9 cellular contexts compared by ENCODE assay signal in the genomic region with DNA sequence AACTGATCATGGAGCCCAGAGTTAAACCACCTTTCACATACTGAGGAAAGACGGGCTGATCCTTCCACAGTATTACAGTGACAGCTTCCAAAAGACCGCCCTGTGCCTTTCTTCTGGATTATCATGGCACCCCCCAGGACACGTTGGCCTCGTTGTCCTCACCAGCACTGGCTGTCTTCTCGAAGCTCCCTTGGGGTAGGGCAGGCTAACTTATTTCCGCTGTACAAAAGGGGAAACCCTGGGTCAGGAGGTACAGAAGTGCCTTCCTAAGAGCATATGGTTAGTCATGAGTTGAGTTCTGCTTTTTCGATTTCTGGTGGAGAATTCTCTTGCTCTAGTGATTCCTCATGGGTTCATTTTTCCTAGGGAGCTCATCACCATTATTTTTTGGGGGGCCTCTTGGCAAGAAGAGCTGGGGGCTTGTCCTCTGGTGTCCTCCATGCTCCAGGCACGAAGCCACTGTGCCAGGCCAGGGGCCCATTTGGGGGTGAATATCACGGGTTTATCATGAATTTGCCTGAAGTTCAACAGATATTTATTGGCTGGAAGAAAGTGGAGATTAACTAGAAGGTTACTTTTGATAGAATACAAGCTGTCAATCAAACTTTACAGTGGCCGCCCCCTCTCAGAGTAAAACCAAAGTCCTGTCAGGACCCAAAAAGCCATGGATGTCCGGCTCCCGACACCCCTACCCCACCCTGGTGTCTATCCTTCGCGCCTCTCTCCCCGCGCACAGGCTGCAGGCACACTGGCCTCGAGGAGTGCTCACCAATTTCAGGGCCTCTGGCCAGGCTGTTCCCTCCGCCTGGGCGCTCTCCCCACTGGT. TPM values are rescaled to one million over a fixed set of nuclear protein-coding genes. Genes with fewer than 3 reads are reported as not detected.
A peak's percentile ranks its signal among the peaks of the same experiment; 100 is the strongest.
DNase-seq lines count a peak whose midpoint lies in the region; ATAC-seq, FAIRE-seq and TF ChIP-seq lines count a peak whose summit lies in the region.
"Had no signal": no experiment of that assay in that cellular context is flagged by ENCODE, and none has a peak within 500 bp of the region (broad histone marks: within the 10 kb centered on the region; RNA-seq: fewer than 3 reads in every experiment).

No MANE protein-coding gene starts in this region.

- CTCF ChIA-PET in HepG2 (lab: Yijun Ruan, JAX; ENCODE audit: low intra/inter-chr PET ratio, low total read pairs) = no interaction called here

- H3K79me2 ChIP-seq in HepG2 (ENCODE audit: insufficient read depth, low read length) = no peaks in the 10 kb centered on the region

- peaks cover 2 to 33% of the 10 kb centered on the region in 2 experiments; a peak in 3 of 5 replicates for H3K27me3 ChIP-seq in HepG2 (ENCODE audit: control insufficient read depth in 1 of 2, insufficient read depth in 2 of 2, low read length in 2 of 2)

- H3K27ac ChIP-seq in HepG2 (ENCODE audit: extremely low read length, insufficient read depth, low read length) = no peak overlapping the region

- in situ Hi-C loops in HepG2 (cut with HindIII; ENCODE audit: extremely low pct_ligation_motif_present, low pct_unique_long_range_greater_than_20kb) = no loop called here

- H3K4me3 ChIP-seq in HepG2 (replicated peaks in 1 of 3; ENCODE audit: insufficient read depth in 1 of 3, low read depth in 2 of 3, low read length in 3 of 3) = no peak overlapping the region

- H2AFZ ChIP-seq in HepG2 (ENCODE audit: low read length) = no peak overlapping the region

- no peak for TF ChIP-seq CTCF in HepG2 (CRISPR knock-in tag; IDR thresholded peaks at IDR 0.05)
- no peak for TF ChIP-seq CTCF in omental fat pad (IDR thresholded peaks at IDR 0.05)

- no peak overlapping the region for H3K4me2 ChIP-seq in HepG2 (ENCODE audit: low read depth, low read length)

- H3K36me3 ChIP-seq in HepG2 (replicated peaks in 1 of 2; ENCODE audit: control insufficient read depth in 1 of 2, insufficient read depth in 2 of 2, low read length in 2 of 2) = no peaks in the 10 kb centered on the region

- POLR2A ChIA-PET in HepG2 (lab: Yijun Ruan, JAX) = no interaction called here

- peaks cover 15% of the 10 kb centered on the region for H3K4me1 ChIP-seq in HepG2 (ENCODE audit: insufficient read depth, low read length)

- TF ChIP-seq RAD21 in HepG2 (CRISPR knock-in tag; IDR thresholded peaks at IDR 0.05) = no peak

- H3K9ac ChIP-seq in HepG2 (ENCODE audit: insufficient read depth, low read depth, low read length) = no peak overlapping the region

- DNase-seq in Kasumi-1 (lab: John Stamatoyannopoulos, UW) (peak; percentile 84 to 94), HepG2 (ENCODE audit: low spot score) (no peak), islet precursor cell (no peak), omental fat pad (ENCODE audit: low spot score) (no peak), DMS79 (lab: John Stamatoyannopoulos, UW) (no peak), NCI-H1436 treated with DMSO at 0.1 percent for 48 hours (lab: John Stamatoyannopoulos, UW) (no peak)
- DNase-seq: NCI-H1694 had no signal

- TF ChIP-seq EP300 in HepG2 (IDR thresholded peaks at IDR 0.05; ENCODE audit: low read depth in 2 of 2, low read length in 2 of 2) (no peak), HepG2 (CRISPR knock-in tag; IDR thresholded peaks at IDR 0.05; ENCODE audit: borderline replicate concordance) (no peak)

- no peak for FAIRE-seq in HepG2 (lab: Jason Lieb, UNC)

- no TSS peak for BruUV-seq in HepG2 (replicated peaks; lab: Mats Ljungman, UMichigan)

- ATAC-seq in GM18498 (IDR thresholded peaks at IDR 0.05; ENCODE audit: unreplicated experiment) (peak; percentile 65), GM21447 (IDR thresholded peaks at IDR 0.05; ENCODE audit: unreplicated experiment) (peak; percentile 60), HepG2 (peak; percentile 11; the same call in 1 of the 3 replicates), omental fat pad (ENCODE audit: low FRiP score) (no peak)

- intact Hi-C loops in HepG2 (cut with micrococcal nuclease; ENCODE audit: unreplicated experiment) = no loop called here

- no peaks in the 10 kb centered on the region for H3K9me3 ChIP-seq in HepG2 (ENCODE audit: low read length)

- no peaks in the 10 kb centered on the region for H4K20me1 ChIP-seq in HepG2 (ENCODE audit: insufficient read depth, low read length)

- no peak for TF ChIP-seq POLR2A in HepG2 (IDR thresholded peaks at IDR 0.05; ENCODE audit: insufficient read depth in 1 of 2, low read depth in 2 of 2, low read length in 2 of 2)

- WGBS in HepG2 (ENCODE audit: low lambda C conversion rate) = 45% methylated on average over 18 of the region's 19 CpGs

TF ChIP-seq in HepG2, 621 proteins besides CTCF, POLR2A, EP300 and RAD21:
- TF ChIP-seq, protein P1, sequence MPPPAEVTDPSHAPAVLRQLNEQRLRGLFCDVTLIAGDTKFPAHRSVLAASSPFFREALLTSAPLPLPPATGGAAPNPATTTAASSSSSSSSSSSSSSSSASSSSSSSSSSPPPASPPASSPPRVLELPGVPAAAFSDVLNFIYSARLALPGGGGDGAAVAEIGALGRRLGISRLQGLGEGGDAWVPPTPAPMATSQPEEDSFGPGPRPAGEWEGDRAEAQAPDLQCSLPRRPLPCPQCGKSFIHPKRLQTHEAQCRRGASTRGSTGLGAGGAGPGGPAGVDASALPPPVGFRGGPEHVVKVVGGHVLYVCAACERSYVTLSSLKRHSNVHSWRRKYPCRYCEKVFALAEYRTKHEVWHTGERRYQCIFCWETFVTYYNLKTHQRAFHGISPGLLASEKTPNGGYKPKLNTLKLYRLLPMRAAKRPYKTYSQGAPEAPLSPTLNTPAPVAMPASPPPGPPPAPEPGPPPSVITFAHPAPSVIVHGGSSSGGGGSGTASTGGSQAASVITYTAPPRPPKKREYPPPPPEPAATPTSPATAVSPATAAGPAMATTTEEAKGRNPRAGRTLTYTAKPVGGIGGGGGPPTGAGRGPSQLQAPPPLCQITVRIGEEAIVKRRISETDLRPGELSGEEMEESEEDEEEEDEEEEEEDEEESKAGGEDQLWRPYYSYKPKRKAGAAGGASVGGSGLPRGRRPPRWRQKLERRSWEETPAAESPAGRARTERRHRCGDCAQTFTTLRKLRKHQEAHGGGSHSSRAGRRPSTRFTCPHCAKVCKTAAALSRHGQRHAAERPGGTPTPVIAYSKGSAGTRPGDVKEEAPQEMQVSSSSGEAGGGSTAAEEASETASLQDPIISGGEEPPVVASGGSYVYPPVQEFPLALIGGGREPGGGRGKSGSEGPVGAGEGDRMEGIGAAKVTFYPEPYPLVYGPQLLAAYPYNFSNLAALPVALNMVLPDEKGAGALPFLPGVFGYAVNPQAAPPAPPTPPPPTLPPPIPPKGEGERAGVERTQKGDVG (CRISPR knock-in tag; IDR thresholded peaks at IDR 0.05; ENCODE audit: borderline replicate concordance) = no peak
- TF ChIP-seq ZNF672 (CRISPR knock-in tag; IDR thresholded peaks at IDR 0.05) = no peak
- no peak for TF ChIP-seq ZNF263 (CRISPR knock-in tag; IDR thresholded peaks at IDR 0.05)
- TF ChIP-seq, protein P2, sequence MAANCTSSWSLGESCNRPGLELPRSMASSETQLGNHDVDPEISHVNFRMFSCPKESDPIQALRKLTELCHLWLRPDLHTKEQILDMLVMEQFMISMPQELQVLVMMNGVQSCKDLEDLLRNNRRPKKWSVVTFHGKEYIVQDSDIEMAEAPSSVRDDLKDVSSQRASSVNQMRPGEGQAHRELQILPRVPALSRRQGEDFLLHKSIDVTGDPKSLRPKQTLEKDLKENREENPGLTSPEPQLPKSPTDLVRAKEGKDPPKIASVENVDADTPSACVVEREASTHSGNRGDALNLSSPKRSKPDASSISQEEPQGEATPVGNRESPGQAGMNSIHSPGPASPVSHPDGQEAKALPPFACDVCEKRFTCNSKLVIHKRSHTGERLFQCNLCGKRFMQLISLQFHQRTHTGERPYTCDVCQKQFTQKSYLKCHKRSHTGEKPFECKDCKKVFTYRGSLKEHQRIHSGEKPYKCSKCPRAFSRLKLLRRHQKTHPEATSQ (CRISPR knock-in tag; IDR thresholded peaks at IDR 0.05; ENCODE audit: borderline replicate concordance) = no peak

RNA-seq across cellular contexts. Expression of a gene that starts 8.8 kb away (rescaled TPM):
- total RNA-seq in HepG2 (2016; rRNA removed; fragmentation: Illumina TruSeq; extraction: Trizol) = 12.2 and 13.0 TPM in 2 replicates
- 45.5 and 46.6 TPM in 2 replicates for total RNA-seq in HepG2 (2016; cell fraction: cytosol; rRNA removed; fragmentation: Illumina TruSeq; extraction: Trizol; ENCODE audit: low read depth)
- total RNA-seq in HepG2 (2016; cell fraction: insoluble cytoplasmic fraction; rRNA removed; fragmentation: Illumina TruSeq; extraction: Trizol) = 10.7 and 11.9 TPM in 2 replicates
- 36.3 and 37.0 TPM in 2 replicates for total RNA-seq in HepG2 (2016; cell fraction: membrane; rRNA removed; fragmentation: Illumina TruSeq; extraction: Trizol)
- total RNA-seq in HepG2 (2016; cell fraction: nucleus; rRNA removed; fragmentation: Illumina TruSeq; extraction: Trizol) = 8.7 and 9.5 TPM in 2 replicates
- 6.9 and 7.2 TPM in 2 replicates for polyA plus RNA-seq in HepG2 (2011; rRNA removed)
- 6.0 and 6.8 TPM in 2 replicates for polyA plus RNA-seq in HepG2 (2011; cell fraction: cytosol; rRNA removed)
- polyA plus RNA-seq in HepG2 (2011; cell fraction: nucleus; rRNA removed) = 8.0 and 8.4 TPM in 2 replicates
- polyA plus RNA-seq in HepG2 (2012) = 5.3 and 5.6 TPM in 2 replicates
- 11.1 and 11.2 TPM in 2 replicates for polyA plus RNA-seq in HepG2 (2016; cell fraction: cytosol; fragmentation: Illumina TruSeq; extraction: Trizol; ENCODE audit: low read depth)
- 7.7 and 10.1 TPM in 2 replicates for polyA plus RNA-seq in HepG2 (2016; cell fraction: insoluble cytoplasmic fraction; fragmentation: Illumina TruSeq; extraction: Trizol; ENCODE audit: low read depth)
- 15.8 and 17.5 TPM in 2 replicates for polyA plus RNA-seq in HepG2 (2016; cell fraction: membrane; fragmentation: Illumina TruSeq; extraction: Trizol; ENCODE audit: low read depth)
- 11.6 and 12.0 TPM in 2 replicates for polyA plus RNA-seq in HepG2 (2016; cell fraction: nucleus; fragmentation: Illumina TruSeq; extraction: Trizol; ENCODE audit: insufficient read depth, low read depth)
- polyA minus RNA-seq in HepG2 (2011; rRNA and poly(A)+ RNA removed; ENCODE audit: low replicate concordance) = 21.0 and 40.5 TPM in 2 replicates
- polyA minus RNA-seq in HepG2 (2011; cell fraction: cytosol; rRNA and poly(A)+ RNA removed) = 7.8 and 9.1 TPM in 2 replicates
- 6.8 and 11.8 TPM in 2 replicates for polyA minus RNA-seq in HepG2 (2011; cell fraction: nucleus; rRNA and poly(A)+ RNA removed)
- total RNA-seq in omental fat pad = 10 to 100 TPM; 12.6 to 44.9 (median 28.1) TPM

Comparison
In these comparisons a context has a peak if more than half of its experiments do, and no peak if none do; other contexts are left out.
1. DNase-seq: peak in Kasumi-1 (2 of 2); none in HepG2 (single experiment), islet precursor cell (single experiment), omental fat pad (single experiment), DMS79 (single experiment) and NCI-H1436 treated with DMSO at 0.1 percent for 48 hours (single experiment).